33 cellular contexts compared by ENCODE assay signal in genomic region chr9:88501086-88501485, GRCh38. TPM values are rescaled to one million over a fixed set of nuclear protein-coding genes. Genes with fewer than 3 reads are reported as not detected.
"Had no signal": no experiment of that assay in that cellular context is flagged by ENCODE, and none has a peak within 500 bp of the region (broad histone marks: within the 10 kb centered on the region; RNA-seq: fewer than 3 reads in every experiment).

No MANE protein-coding gene starts in this region.

- H3K4me1 Mint-ChIP-seq: activated CD4-positive, alpha-beta T cell treated with anti-CD3 and anti-CD28 coated beads for 36 hours; activated CD4-positive, alpha-beta T cell treated with anti-CD3 and anti-CD28 coated beads, Interleukin-2, amount 10 ng/mL, durations not matched to agents 24 days and 14 days; activated naive CD4-positive, alpha-beta T cell treated with anti-CD3 and anti-CD28 coated beads, Interleukin-2, amount 50 U/mL, for 24 hours; activated naive CD8-positive, alpha-beta T cell treated with anti-CD3 and anti-CD28 coated beads for 36 hours; activated naive CD8-positive, alpha-beta T cell treated with anti-CD3 and anti-CD28 coated beads, Interleukin-2, amount 50 U/mL, for 24 hours; T-cell had no signal

- H3K4me1 ChIP-seq: body of pancreas, colonic mucosa had no signal

- H3K36me3 ChIP-seq: adrenal gland, colonic mucosa had no signal

- H3K4me3 ChIP-seq: adrenal gland, body of pancreas, colonic mucosa, dorsolateral prefrontal cortex had no signal

- H3K27ac Mint-ChIP-seq: activated CD4-positive, alpha-beta memory T cell treated with anti-CD3 and anti-CD28 coated beads for 36 hours; activated CD4-positive, alpha-beta T cell treated with anti-CD3 and anti-CD28 coated beads for 36 hours; activated CD4-positive, alpha-beta T cell treated with anti-CD3 and anti-CD28 coated beads, Interleukin-2, amount 10 ng/mL, durations not matched to agents 24 days and 14 days; activated CD8-positive, alpha-beta memory T cell treated with anti-CD3 and anti-CD28 coated beads, Interleukin-2, amount 10 ng/mL, durations not matched to agents 7 days and 5 days; activated CD8-positive, alpha-beta T cell treated with anti-CD3 and anti-CD28 coated beads, Interleukin-2, amount 10 ng/mL, durations not matched to agents 7 days and 5 days; activated naive CD4-positive, alpha-beta T cell treated with anti-CD3 and anti-CD28 coated beads for 36 hours; activated naive CD4-positive, alpha-beta T cell treated with anti-CD3 and anti-CD28 coated beads, Interleukin-2, amount 50 U/mL, for 24 hours; activated naive CD8-positive, alpha-beta T cell treated with anti-CD3 and anti-CD28 coated beads for 36 hours; activated naive CD8-positive, alpha-beta T cell treated with anti-CD3 and anti-CD28 coated beads, Interleukin-2, amount 50 U/mL, for 24 hours; activated T-helper 1 cell treated with anti-CD3 and anti-CD28 coated beads, Interleukin-12 subunit alpha, Interleukin-12 subunit beta, Interleukin-2, Interleukin-4 antibody, amounts not matched to agents 30 ng/mL and 10 ng/mL and 1 ng/mL, durations not matched to agents 14 hours and 24 hours and 36 hours; activated T-helper 2 cell treated with anti-CD3 and anti-CD28 coated beads, Interferon-gamma antibody, Interleukin-2, Interleukin-4, amounts not matched to agents 10 μg/mL and 5 μg/mL and 100 μg/mL, durations not matched to agents 14 hours and 24 hours and 36 hours; dendritic cell treated with granulocyte-macrophage colony-stimulating factor and Interleukin-4, amounts not matched to agents 40 ng/mL and 50 ng/mL, for 4 days; endodermal cell; T-cell; T-helper 1 cell treated with Interleukin-12 subunit alpha and Interleukin-12 subunit beta and Interleukin-4 antibody, amounts not matched to agents 30 μg/mL and 1 μg/mL, for 36 hours had no signal

- H3K36me3 Mint-ChIP-seq: activated CD4-positive, alpha-beta memory T cell treated with anti-CD3 and anti-CD28 coated beads for 36 hours; activated CD8-positive, alpha-beta memory T cell treated with anti-CD3 and anti-CD28 coated beads, Interleukin-2, amount 10 ng/mL, durations not matched to agents 7 days and 5 days; activated naive CD4-positive, alpha-beta T cell treated with anti-CD3 and anti-CD28 coated beads, Interleukin-2, amount 50 U/mL, for 24 hours; activated naive CD8-positive, alpha-beta T cell treated with anti-CD3 and anti-CD28 coated beads for 36 hours; T-cell had no signal

- H3K4me3 Mint-ChIP-seq: activated CD4-positive, alpha-beta memory T cell treated with anti-CD3 and anti-CD28 coated beads for 36 hours; activated CD4-positive, alpha-beta T cell treated with anti-CD3 and anti-CD28 coated beads for 36 hours; activated CD4-positive, alpha-beta T cell treated with anti-CD3 and anti-CD28 coated beads, Interleukin-2, amount 10 ng/mL, durations not matched to agents 24 days and 14 days; activated CD8-positive, alpha-beta memory T cell treated with anti-CD3 and anti-CD28 coated beads, Interleukin-2, amount 10 ng/mL, durations not matched to agents 7 days and 5 days; activated CD8-positive, alpha-beta T cell treated with anti-CD3 and anti-CD28 coated beads, Interleukin-2, amount 10 ng/mL, durations not matched to agents 7 days and 5 days; activated naive CD4-positive, alpha-beta T cell treated with anti-CD3 and anti-CD28 coated beads for 36 hours; activated naive CD4-positive, alpha-beta T cell treated with anti-CD3 and anti-CD28 coated beads, Interleukin-2, amount 50 U/mL, for 24 hours; activated naive CD8-positive, alpha-beta T cell treated with anti-CD3 and anti-CD28 coated beads for 36 hours; activated naive CD8-positive, alpha-beta T cell treated with anti-CD3 and anti-CD28 coated beads, Interleukin-2, amount 50 U/mL, for 24 hours; activated T-helper 1 cell treated with anti-CD3 and anti-CD28 coated beads, Interleukin-12 subunit alpha, Interleukin-12 subunit beta, Interleukin-2, Interleukin-4 antibody, amounts not matched to agents 30 ng/mL and 10 ng/mL and 1 ng/mL, durations not matched to agents 14 hours and 24 hours and 36 hours; dendritic cell treated with granulocyte-macrophage colony-stimulating factor and Interleukin-4, amounts not matched to agents 40 ng/mL and 50 ng/mL, for 4 days; endodermal cell; T-cell; T-helper 1 cell treated with Interleukin-12 subunit alpha and Interleukin-12 subunit beta and Interleukin-4 antibody, amounts not matched to agents 30 μg/mL and 1 μg/mL, for 36 hours had no signal

- H3K27ac ChIP-seq: adrenal gland, body of pancreas, colonic mucosa, dorsolateral prefrontal cortex had no signal

- H3K9me3 Mint-ChIP-seq: activated CD4-positive, alpha-beta memory T cell treated with anti-CD3 and anti-CD28 coated beads for 36 hours; activated CD4-positive, alpha-beta T cell treated with anti-CD3 and anti-CD28 coated beads, Interleukin-2, amount 10 ng/mL, durations not matched to agents 24 days and 14 days; activated naive CD4-positive, alpha-beta T cell treated with anti-CD3 and anti-CD28 coated beads for 36 hours; activated naive CD4-positive, alpha-beta T cell treated with anti-CD3 and anti-CD28 coated beads, Interleukin-2, amount 50 U/mL, for 24 hours; activated naive CD8-positive, alpha-beta T cell treated with anti-CD3 and anti-CD28 coated beads for 36 hours; activated naive CD8-positive, alpha-beta T cell treated with anti-CD3 and anti-CD28 coated beads, Interleukin-2, amount 50 U/mL, for 24 hours; activated T-helper 1 cell treated with anti-CD3 and anti-CD28 coated beads, Interleukin-12 subunit alpha, Interleukin-12 subunit beta, Interleukin-2, Interleukin-4 antibody, amounts not matched to agents 30 ng/mL and 10 ng/mL and 1 ng/mL, durations not matched to agents 14 hours and 24 hours and 36 hours; activated T-helper 2 cell treated with anti-CD3 and anti-CD28 coated beads, Interferon-gamma antibody, Interleukin-2, Interleukin-4, amounts not matched to agents 10 μg/mL and 5 μg/mL and 100 μg/mL, durations not matched to agents 14 hours and 24 hours and 36 hours; dendritic cell treated with granulocyte-macrophage colony-stimulating factor and Interleukin-4, amounts not matched to agents 40 ng/mL and 50 ng/mL, for 4 days; endodermal cell; T-cell; T-helper 1 cell treated with Interleukin-12 subunit alpha and Interleukin-12 subunit beta and Interleukin-4 antibody, amounts not matched to agents 30 μg/mL and 1 μg/mL, for 36 hours had no signal

- H3K9me3 ChIP-seq: adrenal gland, body of pancreas, colonic mucosa had no signal

- DNase-seq: activated CD4-positive, alpha-beta memory T cell treated with anti-CD3 and anti-CD28 coated beads for 36 hours; activated CD4-positive, alpha-beta T cell treated with anti-CD3 and anti-CD28 coated beads for 36 hours; activated CD4-positive, alpha-beta T cell treated with anti-CD3 and anti-CD28 coated beads, Interleukin-2, amount 10 ng/mL, durations not matched to agents 24 days and 14 days; activated CD4-positive, CD25-positive, alpha-beta regulatory T cell; activated CD4-positive, CD25-positive, alpha-beta regulatory T cell treated with anti-CD3 and anti-CD28 coated beads, Interleukin-2, amount 50 U/mL, for 72 hours; activated CD8-positive, alpha-beta memory T cell treated with anti-CD3 and anti-CD28 coated beads, Interleukin-2, amount 10 ng/mL, durations not matched to agents 7 days and 5 days; activated CD8-positive, alpha-beta memory T cell treated with anti-CD3 and anti-CD28 coated beads, Interleukin-2, amount 50 U/mL, for 4 hours; activated CD8-positive, alpha-beta T cell treated with anti-CD3 and anti-CD28 coated beads, Interleukin-2, amount 10 ng/mL, durations not matched to agents 7 days and 5 days; activated effector memory CD4-positive, alpha-beta T cell treated with anti-CD3 and anti-CD28 coated beads, Interleukin-2, amount 50 U/mL, for 16 hours; activated naive CD4-positive, alpha-beta T cell treated with anti-CD3 and anti-CD28 coated beads for 36 hours; activated naive CD8-positive, alpha-beta T cell treated with anti-CD3 and anti-CD28 coated beads for 36 hours; activated naive CD8-positive, alpha-beta T cell treated with anti-CD3 and anti-CD28 coated beads, Interleukin-2, amount 50 U/mL, for 24 hours; activated T-cell treated with anti-CD3 and anti-CD28 coated beads, Interleukin-2, amount 50 U/mL, for 1 hour; activated T-cell treated with anti-CD3 and anti-CD28 coated beads, Interleukin-2, amount 50 U/mL, for 48 hours; amygdala; body of pancreas; caudate nucleus; colonic mucosa; dorsolateral prefrontal cortex; effector memory CD4-positive, alpha-beta T cell; endodermal cell; foreskin fibroblast; T-cell; T1000 had no signal

- H3K27me3 ChIP-seq: adrenal gland, body of pancreas, colonic mucosa, dorsolateral prefrontal cortex had no signal

- H3K27me3 Mint-ChIP-seq: dendritic cell treated with granulocyte-macrophage colony-stimulating factor and Interleukin-4, amounts not matched to agents 40 ng/mL and 50 ng/mL, for 4 days had no signal

RNA-seq across cellular contexts. Expression of gene NXNL2, which starts 33.9 kb away (rescaled TPM):
- total RNA-seq: activated CD4-positive, alpha-beta memory T cell treated with anti-CD3 and anti-CD28 coated beads for 36 hours; activated CD4-positive, alpha-beta T cell treated with anti-CD3 and anti-CD28 coated beads for 36 hours; activated CD4-positive, alpha-beta T cell treated with anti-CD3 and anti-CD28 coated beads, Interleukin-2, amount 10 ng/mL, durations not matched to agents 24 days and 14 days; activated CD8-positive, alpha-beta memory T cell treated with anti-CD3 and anti-CD28 coated beads for 36 hours; activated CD8-positive, alpha-beta memory T cell treated with anti-CD3 and anti-CD28 coated beads, Interleukin-2, amount 10 ng/mL, durations not matched to agents 7 days and 5 days; activated CD8-positive, alpha-beta T cell treated with anti-CD3 and anti-CD28 coated beads, Interleukin-2, amount 10 ng/mL, durations not matched to agents 7 days and 5 days; activated naive CD4-positive, alpha-beta T cell treated with anti-CD3 and anti-CD28 coated beads for 36 hours; activated naive CD8-positive, alpha-beta T cell treated with anti-CD3 and anti-CD28 coated beads for 36 hours; activated T-helper 1 cell treated with anti-CD3 and anti-CD28 coated beads, Interleukin-12 subunit alpha, Interleukin-12 subunit beta, Interleukin-2, Interleukin-4 antibody, amounts not matched to agents 30 ng/mL and 10 ng/mL and 1 ng/mL, durations not matched to agents 14 hours and 24 hours and 36 hours; activated T-helper 2 cell treated with anti-CD3 and anti-CD28 coated beads, Interferon-gamma antibody, Interleukin-2, Interleukin-4, amounts not matched to agents 10 μg/mL and 5 μg/mL and 100 μg/mL, durations not matched to agents 14 hours and 24 hours and 36 hours; colonic mucosa; endodermal cell; esophagus mucosa; T-cell; T-helper 2 cell treated with Interferon-gamma antibody and Interleukin-4, amounts not matched to agents 100 ng/mL and 5 ng/mL, for 36 hours had no signal
